1 cellular context compared by ENCODE assay signal in the genomic region with DNA sequence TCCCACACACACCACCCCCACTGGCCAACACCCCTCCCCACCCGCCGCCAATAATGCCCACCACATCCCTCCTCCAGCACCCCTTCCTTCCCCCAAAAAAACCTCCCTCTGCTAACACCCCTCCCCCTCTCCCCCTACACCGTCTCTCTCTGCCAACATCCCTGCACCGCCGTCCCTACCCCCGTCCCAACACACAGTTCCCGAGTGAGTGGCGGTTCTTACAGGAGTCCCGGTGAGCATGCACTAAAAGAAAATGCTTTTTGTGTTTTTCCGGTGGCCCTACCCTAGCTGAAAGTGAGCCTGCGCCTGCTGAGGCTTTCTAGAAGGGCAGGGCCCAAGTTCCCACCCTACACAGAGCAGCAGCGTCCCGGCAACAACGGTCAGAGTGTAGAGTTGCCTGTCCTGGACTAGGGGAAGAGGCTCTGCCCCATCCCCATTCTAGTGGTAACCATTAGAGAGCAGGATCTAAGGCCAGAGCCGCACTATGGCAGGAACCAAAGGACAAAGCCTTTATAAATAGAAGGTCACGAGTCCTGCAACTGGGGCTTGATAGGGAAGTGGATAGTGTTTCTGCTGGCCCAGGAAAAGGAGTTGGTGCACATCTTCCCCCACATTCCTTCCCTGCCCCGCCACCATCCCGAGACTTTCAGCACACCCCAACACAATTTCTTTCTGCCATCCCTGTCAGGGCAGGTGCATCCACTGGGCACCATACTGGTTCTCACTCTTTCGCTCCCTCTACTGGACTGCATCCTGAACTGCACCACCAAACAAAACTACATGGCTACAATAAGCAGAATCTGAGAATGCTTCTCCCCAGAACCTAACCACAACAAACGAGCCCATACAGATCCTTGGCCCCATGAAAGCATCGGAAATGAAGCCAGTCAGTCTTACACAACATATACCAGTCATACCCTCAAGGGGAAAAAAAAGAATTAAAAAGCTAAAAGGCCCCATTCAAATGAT.
TF ChIP-seq lines count a peak whose summit lies in the region.

No MANE protein-coding gene starts in this region.

TF ChIP-seq in liver, 16 proteins besides CTCF, POLR2A, EP300 and RAD21 (continued from another document):
- TF ChIP-seq, protein P1, sequence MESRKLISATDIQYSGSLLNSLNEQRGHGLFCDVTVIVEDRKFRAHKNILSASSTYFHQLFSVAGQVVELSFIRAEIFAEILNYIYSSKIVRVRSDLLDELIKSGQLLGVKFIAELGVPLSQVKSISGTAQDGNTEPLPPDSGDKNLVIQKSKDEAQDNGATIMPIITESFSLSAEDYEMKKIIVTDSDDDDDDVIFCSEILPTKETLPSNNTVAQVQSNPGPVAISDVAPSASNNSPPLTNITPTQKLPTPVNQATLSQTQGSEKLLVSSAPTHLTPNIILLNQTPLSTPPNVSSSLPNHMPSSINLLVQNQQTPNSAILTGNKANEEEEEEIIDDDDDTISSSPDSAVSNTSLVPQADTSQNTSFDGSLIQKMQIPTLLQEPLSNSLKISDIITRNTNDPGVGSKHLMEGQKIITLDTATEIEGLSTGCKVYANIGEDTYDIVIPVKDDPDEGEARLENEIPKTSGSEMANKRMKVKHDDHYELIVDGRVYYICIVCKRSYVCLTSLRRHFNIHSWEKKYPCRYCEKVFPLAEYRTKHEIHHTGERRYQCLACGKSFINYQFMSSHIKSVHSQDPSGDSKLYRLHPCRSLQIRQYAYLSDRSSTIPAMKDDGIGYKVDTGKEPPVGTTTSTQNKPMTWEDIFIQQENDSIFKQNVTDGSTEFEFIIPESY (IDR thresholded peaks at IDR 0.05), result no peak
- TF ChIP-seq RXRA (IDR thresholded peaks at IDR 0.05) (no peak), EGR1 (IDR thresholded peaks at IDR 0.05; ENCODE audit: low read depth in 2 of 2) (no peak)
- TF ChIP-seq, protein P2, sequence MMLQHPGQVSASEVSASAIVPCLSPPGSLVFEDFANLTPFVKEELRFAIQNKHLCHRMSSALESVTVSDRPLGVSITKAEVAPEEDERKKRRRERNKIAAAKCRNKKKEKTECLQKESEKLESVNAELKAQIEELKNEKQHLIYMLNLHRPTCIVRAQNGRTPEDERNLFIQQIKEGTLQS (IDR thresholded peaks at IDR 0.05), result no peak
